In genomic region chr6:157867155-157867559, GRCh38 we compare ENCODE assay signal across 1 cellular context.
TF ChIP-seq lines count a peak whose summit lies in the region.

No MANE protein-coding gene starts in this region.

TF ChIP-seq in HepG2, 621 proteins besides CTCF, POLR2A, EP300 and RAD21:
- no peak for TF ChIP-seq ZBTB37 (CRISPR knock-in tag; IDR thresholded peaks at IDR 0.05)
